Comparison of ENCODE assay signal across 8 cellular contexts in genomic region chr16:71645450-71645849, GRCh38. TPM values are rescaled to one million over a fixed set of nuclear protein-coding genes. Genes with fewer than 3 reads are reported as not detected.
DNase-seq lines count a peak whose midpoint lies in the region; ATAC-seq and TF ChIP-seq lines count a peak whose summit lies in the region.

No MANE protein-coding gene starts in this region.

- peak; percentile 56 for DNase-seq in A172 (ENCODE audit: low spot score)
- DNase-seq in GM10266 (ENCODE audit: extremely low spot score): peak; percentile 36
- DNase-seq in NCI-H2171 treated with DMSO at 0.1 percent for 48 hours (lab: John Stamatoyannopoulos, UW): peak; percentile 49
- no peak for DNase-seq in chondrocyte (ENCODE audit: low spot score)
- no peak for DNase-seq in osteocyte (ENCODE audit: extremely low spot score, unreplicated experiment)
- no peak for DNase-seq in NCI-H187 (lab: John Stamatoyannopoulos, UW)
- no peak for DNase-seq in islet precursor cell

- peaks cover 15% of the 10 kb centered on the region for H3K36me3 Mint-ChIP-seq in chondrocyte (ENCODE audit: low read depth)
- H3K36me3 Mint-ChIP-seq in osteocyte (ENCODE audit: unreplicated experiment): peaks cover 23% of the 10 kb centered on the region

- no peak overlapping the region for H3K27ac Mint-ChIP-seq in chondrocyte (ENCODE audit: unreplicated experiment)
- no peak overlapping the region for H3K27ac Mint-ChIP-seq in osteocyte (ENCODE audit: unreplicated experiment)

- ATAC-seq in HG02588 (IDR thresholded peaks at IDR 0.05; ENCODE audit: unreplicated experiment): no peak

- H3K9me3 Mint-ChIP-seq in chondrocyte (ENCODE audit: low read depth) (no peaks in the 10 kb centered on the region), osteocyte (ENCODE audit: unreplicated experiment) (no peaks in the 10 kb centered on the region)

- H3K4me1 Mint-ChIP-seq in chondrocyte (ENCODE audit: low read depth): peaks cover 8% of the 10 kb centered on the region
- H3K4me1 Mint-ChIP-seq in osteocyte (ENCODE audit: unreplicated experiment): no peaks in the 10 kb centered on the region

- H3K4me3 Mint-ChIP-seq in chondrocyte (ENCODE audit: unreplicated experiment): no peak overlapping the region
- no peak overlapping the region for H3K4me3 Mint-ChIP-seq in osteocyte (ENCODE audit: unreplicated experiment)

- no peaks in the 10 kb centered on the region for H3K27me3 Mint-ChIP-seq in chondrocyte (ENCODE audit: low read depth)
- no peaks in the 10 kb centered on the region for H3K27me3 Mint-ChIP-seq in osteocyte (ENCODE audit: unreplicated experiment)

- TF ChIP-seq CTCF in GM10266 (IDR thresholded peaks at IDR 0.05; ENCODE audit: control insufficient read depth, insufficient read depth, low read depth, missing control alignments): peak; percentile 35
- peak; percentile 72 for TF ChIP-seq CTCF in chondrocyte (IDR thresholded peaks at IDR 0.05)
- TF ChIP-seq CTCF in osteocyte (IDR thresholded peaks at IDR 0.05): peak; percentile 53

RNA-seq across cellular contexts. Expression of gene MARVELD3, which starts 19.5 kb away (rescaled TPM):
- 0.14 TPM in 1 of 2 replicates, not detected in the other for total RNA-seq in A172 (2014; rRNA removed; shearing (Covaris generic))
- total RNA-seq in chondrocyte (0.39 to 2.4 TPM (median 2.1 TPM) in 3 replicates), osteocyte (0.24 TPM in 1 of 2 replicates, not detected in the other)

Comparison
In these comparisons a context has a peak if more than half of its experiments do, and no peak if none do; other contexts are left out.
1. DNase-seq: peak in A172 (single experiment), GM10266 (single experiment) and NCI-H2171 treated with DMSO at 0.1 percent for 48 hours (single experiment); none in chondrocyte (single experiment), osteocyte (single experiment), NCI-H187 (0 of 2) and islet precursor cell (single experiment).
2. Peak in every context shown above with its lines, with median percentiles within 50 percentile points of each other: CTCF ChIP-seq.